2 cellular contexts compared by ENCODE assay signal in the genomic region with DNA sequence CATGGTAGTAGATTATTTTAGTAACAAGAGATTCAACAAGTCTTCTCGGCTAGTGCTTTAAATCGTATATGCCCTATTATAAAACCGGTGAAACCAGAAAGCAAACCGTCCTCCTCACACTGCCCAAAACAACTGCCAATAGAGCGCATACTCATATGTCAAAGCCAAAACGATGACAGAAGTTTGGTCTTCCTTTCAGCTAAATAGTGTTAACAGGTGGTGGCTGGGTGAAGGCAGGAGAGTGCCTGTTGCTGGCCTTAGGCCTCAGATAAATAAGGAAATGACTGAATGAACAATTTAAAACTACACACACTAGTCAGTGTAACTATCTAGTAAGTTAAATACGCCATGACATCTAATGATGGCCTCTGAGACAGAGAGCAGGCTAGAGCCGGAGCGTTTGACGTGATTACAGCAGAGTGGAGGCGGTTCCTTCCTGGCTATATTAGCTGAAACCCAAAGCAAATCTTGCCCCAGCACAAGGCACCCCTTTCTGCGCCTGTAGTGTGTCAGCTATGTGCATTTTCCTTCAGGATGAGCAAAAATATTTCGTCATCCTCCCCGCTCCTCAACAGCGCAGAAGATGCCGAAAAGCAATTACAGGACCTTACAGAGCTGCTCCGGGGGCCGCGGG.
TF ChIP-seq lines count a peak whose summit lies in the region.

No MANE protein-coding gene starts in this region.

TF ChIP-seq in HEK293, 187 proteins besides CTCF, POLR2A, EP300 and RAD21 (continued from another document):
- TF ChIP-seq ZNF366 (tag by site-specific recombination; conservative IDR thresholded peaks at IDR 0.05), result 0 out of 2 replicates have a peak, but pooled peaks have one; percentile 12
- TF ChIP-seq, protein P1, sequence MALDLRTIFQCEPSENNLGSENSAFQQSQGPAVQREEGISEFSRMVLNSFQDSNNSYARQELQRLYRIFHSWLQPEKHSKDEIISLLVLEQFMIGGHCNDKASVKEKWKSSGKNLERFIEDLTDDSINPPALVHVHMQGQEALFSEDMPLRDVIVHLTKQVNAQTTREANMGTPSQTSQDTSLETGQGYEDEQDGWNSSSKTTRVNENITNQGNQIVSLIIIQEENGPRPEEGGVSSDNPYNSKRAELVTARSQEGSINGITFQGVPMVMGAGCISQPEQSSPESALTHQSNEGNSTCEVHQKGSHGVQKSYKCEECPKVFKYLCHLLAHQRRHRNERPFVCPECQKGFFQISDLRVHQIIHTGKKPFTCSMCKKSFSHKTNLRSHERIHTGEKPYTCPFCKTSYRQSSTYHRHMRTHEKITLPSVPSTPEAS (tag by site-specific recombination; IDR thresholded peaks at IDR 0.05), result 0 out of 2 replicates have a peak, but pooled peaks have one; percentile 8
- 0 out of 2 replicates have a peak, but pooled peaks have one; percentile 35 for TF ChIP-seq TRIM28 (IDR thresholded peaks at IDR 0.05; ENCODE audit: borderline replicate concordance, low read length)
- TF ChIP-seq ZNF501 (tag by site-specific recombination; IDR thresholded peaks at IDR 0.05), result no peak
- TF ChIP-seq KLF7 (tag by site-specific recombination; IDR thresholded peaks at IDR 0.05; ENCODE audit: borderline replicate concordance), result no peak
- TF ChIP-seq, protein P2, sequence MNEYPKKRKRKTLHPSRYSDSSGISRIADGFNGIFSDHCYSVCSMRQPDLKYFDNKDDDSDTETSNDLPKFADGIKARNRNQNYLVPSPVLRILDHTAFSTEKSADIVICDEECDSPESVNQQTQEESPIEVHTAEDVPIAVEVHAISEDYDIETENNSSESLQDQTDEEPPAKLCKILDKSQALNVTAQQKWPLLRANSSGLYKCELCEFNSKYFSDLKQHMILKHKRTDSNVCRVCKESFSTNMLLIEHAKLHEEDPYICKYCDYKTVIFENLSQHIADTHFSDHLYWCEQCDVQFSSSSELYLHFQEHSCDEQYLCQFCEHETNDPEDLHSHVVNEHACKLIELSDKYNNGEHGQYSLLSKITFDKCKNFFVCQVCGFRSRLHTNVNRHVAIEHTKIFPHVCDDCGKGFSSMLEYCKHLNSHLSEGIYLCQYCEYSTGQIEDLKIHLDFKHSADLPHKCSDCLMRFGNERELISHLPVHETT (tag by site-specific recombination; IDR thresholded peaks at IDR 0.05), result no peak
- no peak for TF ChIP-seq ZNF274 (IDR thresholded peaks at IDR 0.05; ENCODE audit: low read length)
- TF ChIP-seq ZNF274 (tag by site-specific recombination; IDR thresholded peaks at IDR 0.05; ENCODE audit: borderline replicate concordance), result no peak
- peak; percentile 99 for TF ChIP-seq SCRT2 (tag by site-specific recombination; IDR thresholded peaks at IDR 0.05)
- TF ChIP-seq, protein P3, sequence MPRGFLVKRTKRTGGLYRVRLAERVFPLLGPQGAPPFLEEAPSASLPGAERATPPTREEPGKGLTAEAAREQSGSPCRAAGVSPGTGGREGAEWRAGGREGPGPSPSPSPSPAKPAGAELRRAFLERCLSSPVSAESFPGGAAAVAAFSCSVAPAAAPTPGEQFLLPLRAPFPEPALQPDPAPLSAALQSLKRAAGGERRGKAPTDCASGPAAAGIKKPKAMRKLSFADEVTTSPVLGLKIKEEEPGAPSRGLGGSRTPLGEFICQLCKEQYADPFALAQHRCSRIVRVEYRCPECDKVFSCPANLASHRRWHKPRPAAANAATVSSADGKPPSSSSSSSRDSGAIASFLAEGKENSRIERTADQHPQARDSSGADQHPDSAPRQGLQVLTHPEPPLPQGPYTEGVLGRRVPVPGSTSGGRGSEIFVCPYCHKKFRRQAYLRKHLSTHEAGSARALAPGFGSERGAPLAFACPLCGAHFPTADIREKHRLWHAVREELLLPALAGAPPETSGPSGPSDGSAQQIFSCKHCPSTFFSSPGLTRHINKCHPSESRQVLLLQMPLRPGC (tag by site-specific recombination; IDR thresholded peaks at IDR 0.05), result no peak
- TF ChIP-seq ZNF157 (tag by site-specific recombination; IDR thresholded peaks at IDR 0.05), result no peak
- TF ChIP-seq SCRT1 (tag by site-specific recombination; IDR thresholded peaks at IDR 0.05; ENCODE audit: borderline replicate concordance), result peak; percentile 98
- no peak for TF ChIP-seq ZNF654 (tag by site-specific recombination; IDR thresholded peaks at IDR 0.05; ENCODE audit: low read depth)
- peak; percentile 71 for TF ChIP-seq ZNF335 (tag by site-specific recombination; conservative IDR thresholded peaks at IDR 0.05)
- TF ChIP-seq ZBTB7A (tag by site-specific recombination; IDR thresholded peaks at IDR 0.05; ENCODE audit: low read depth), result no peak
- no peak for TF ChIP-seq TCF7L2 (IDR thresholded peaks at IDR 0.05; ENCODE audit: borderline replicate concordance, low read depth, low read length)
- TF ChIP-seq, protein P4, sequence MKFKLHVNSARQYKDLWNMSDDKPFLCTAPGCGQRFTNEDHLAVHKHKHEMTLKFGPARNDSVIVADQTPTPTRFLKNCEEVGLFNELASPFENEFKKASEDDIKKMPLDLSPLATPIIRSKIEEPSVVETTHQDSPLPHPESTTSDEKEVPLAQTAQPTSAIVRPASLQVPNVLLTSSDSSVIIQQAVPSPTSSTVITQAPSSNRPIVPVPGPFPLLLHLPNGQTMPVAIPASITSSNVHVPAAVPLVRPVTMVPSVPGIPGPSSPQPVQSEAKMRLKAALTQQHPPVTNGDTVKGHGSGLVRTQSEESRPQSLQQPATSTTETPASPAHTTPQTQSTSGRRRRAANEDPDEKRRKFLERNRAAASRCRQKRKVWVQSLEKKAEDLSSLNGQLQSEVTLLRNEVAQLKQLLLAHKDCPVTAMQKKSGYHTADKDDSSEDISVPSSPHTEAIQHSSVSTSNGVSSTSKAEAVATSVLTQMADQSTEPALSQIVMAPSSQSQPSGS (tag by site-specific recombination; IDR thresholded peaks at IDR 0.05; ENCODE audit: low read depth), result 0 out of 2 replicates have a peak, but pooled peaks have one; percentile 6
- no peak for TF ChIP-seq MZF1 (tag by site-specific recombination; IDR thresholded peaks at IDR 0.05; ENCODE audit: borderline replicate concordance)
- no peak for TF ChIP-seq ZNF747 (tag by site-specific recombination; IDR thresholded peaks at IDR 0.05)
- no peak for TF ChIP-seq GLI4 (tag by site-specific recombination; IDR thresholded peaks at IDR 0.05)
- peak; percentile 53; the same call in 1 of the 2 replicates for TF ChIP-seq ZNF660 (tag by site-specific recombination; IDR thresholded peaks at IDR 0.05)
- TF ChIP-seq ZNF391 (tag by site-specific recombination; IDR thresholded peaks at IDR 0.05; ENCODE audit: borderline replicate concordance, low read depth), result no peak
- 0 out of 2 replicates have a peak, but pooled peaks have one; percentile 22 for TF ChIP-seq SP3 (tag by site-specific recombination; IDR thresholded peaks at IDR 0.05)
- peak; percentile 48; the same call in 1 of the 2 replicates for TF ChIP-seq ZNF629 (tag by site-specific recombination; IDR thresholded peaks at IDR 0.05)
- peak; percentile 53 for TF ChIP-seq ZNF341 (tag by site-specific recombination; IDR thresholded peaks at IDR 0.05; ENCODE audit: low read depth)
TF ChIP-seq in HEK293: peak in this region for 13.

TF ChIP-seq in SK-N-SH, 30 proteins besides CTCF, POLR2A, EP300 and RAD21 (continued from another document):
- TF ChIP-seq, protein P5, sequence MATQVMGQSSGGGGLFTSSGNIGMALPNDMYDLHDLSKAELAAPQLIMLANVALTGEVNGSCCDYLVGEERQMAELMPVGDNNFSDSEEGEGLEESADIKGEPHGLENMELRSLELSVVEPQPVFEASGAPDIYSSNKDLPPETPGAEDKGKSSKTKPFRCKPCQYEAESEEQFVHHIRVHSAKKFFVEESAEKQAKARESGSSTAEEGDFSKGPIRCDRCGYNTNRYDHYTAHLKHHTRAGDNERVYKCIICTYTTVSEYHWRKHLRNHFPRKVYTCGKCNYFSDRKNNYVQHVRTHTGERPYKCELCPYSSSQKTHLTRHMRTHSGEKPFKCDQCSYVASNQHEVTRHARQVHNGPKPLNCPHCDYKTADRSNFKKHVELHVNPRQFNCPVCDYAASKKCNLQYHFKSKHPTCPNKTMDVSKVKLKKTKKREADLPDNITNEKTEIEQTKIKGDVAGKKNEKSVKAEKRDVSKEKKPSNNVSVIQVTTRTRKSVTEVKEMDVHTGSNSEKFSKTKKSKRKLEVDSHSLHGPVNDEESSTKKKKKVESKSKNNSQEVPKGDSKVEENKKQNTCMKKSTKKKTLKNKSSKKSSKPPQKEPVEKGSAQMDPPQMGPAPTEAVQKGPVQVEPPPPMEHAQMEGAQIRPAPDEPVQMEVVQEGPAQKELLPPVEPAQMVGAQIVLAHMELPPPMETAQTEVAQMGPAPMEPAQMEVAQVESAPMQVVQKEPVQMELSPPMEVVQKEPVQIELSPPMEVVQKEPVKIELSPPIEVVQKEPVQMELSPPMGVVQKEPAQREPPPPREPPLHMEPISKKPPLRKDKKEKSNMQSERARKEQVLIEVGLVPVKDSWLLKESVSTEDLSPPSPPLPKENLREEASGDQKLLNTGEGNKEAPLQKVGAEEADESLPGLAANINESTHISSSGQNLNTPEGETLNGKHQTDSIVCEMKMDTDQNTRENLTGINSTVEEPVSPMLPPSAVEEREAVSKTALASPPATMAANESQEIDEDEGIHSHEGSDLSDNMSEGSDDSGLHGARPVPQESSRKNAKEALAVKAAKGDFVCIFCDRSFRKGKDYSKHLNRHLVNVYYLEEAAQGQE (IDR thresholded peaks at IDR 0.05; ENCODE audit: low read depth, low read length), result no peak
- TF ChIP-seq ELF1 (IDR thresholded peaks at IDR 0.05) (no peak), TCF12 (IDR thresholded peaks at IDR 0.05) (no peak), RFX5 (IDR thresholded peaks at IDR 0.05; ENCODE audit: low read length) (no peak), GATA2 (CRISPR knock-in tag; IDR thresholded peaks at IDR 0.05) (no peak), NFIC (IDR thresholded peaks at IDR 0.05; ENCODE audit: borderline replicate concordance) (no peak), POLR2AphosphoS5 (IDR thresholded peaks at IDR 0.05; ENCODE audit: low read depth, low read length) (no peak), SMC3 (IDR thresholded peaks at IDR 0.05; ENCODE audit: low read depth, low read length) (no peak), JUND (IDR thresholded peaks at IDR 0.05) (no peak), MXI1 (IDR thresholded peaks at IDR 0.05; ENCODE audit: low read depth, low read length) (no peak), MEF2A (IDR thresholded peaks at IDR 0.05; ENCODE audit: borderline replicate concordance, low read depth) (no peak), FOSL2 (IDR thresholded peaks at IDR 0.05; ENCODE audit: borderline replicate concordance, low read depth) (no peak)
- TF ChIP-seq, protein P6, sequence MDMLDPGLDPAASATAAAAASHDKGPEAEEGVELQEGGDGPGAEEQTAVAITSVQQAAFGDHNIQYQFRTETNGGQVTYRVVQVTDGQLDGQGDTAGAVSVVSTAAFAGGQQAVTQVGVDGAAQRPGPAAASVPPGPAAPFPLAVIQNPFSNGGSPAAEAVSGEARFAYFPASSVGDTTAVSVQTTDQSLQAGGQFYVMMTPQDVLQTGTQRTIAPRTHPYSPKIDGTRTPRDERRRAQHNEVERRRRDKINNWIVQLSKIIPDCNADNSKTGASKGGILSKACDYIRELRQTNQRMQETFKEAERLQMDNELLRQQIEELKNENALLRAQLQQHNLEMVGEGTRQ (IDR thresholded peaks at IDR 0.05; ENCODE audit: borderline replicate concordance, low read depth, low read length), result no peak
- TF ChIP-seq, protein P7, sequence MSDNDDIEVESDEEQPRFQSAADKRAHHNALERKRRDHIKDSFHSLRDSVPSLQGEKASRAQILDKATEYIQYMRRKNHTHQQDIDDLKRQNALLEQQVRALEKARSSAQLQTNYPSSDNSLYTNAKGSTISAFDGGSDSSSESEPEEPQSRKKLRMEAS (IDR thresholded peaks at IDR 0.05; ENCODE audit: low read depth), result no peak
- TF ChIP-seq, protein P8, sequence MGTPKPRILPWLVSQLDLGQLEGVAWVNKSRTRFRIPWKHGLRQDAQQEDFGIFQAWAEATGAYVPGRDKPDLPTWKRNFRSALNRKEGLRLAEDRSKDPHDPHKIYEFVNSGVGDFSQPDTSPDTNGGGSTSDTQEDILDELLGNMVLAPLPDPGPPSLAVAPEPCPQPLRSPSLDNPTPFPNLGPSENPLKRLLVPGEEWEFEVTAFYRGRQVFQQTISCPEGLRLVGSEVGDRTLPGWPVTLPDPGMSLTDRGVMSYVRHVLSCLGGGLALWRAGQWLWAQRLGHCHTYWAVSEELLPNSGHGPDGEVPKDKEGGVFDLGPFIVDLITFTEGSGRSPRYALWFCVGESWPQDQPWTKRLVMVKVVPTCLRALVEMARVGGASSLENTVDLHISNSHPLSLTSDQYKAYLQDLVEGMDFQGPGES (IDR thresholded peaks at IDR 0.05; ENCODE audit: low read depth, low read length), result no peak
